ENCODE assay signal across 12 cellular contexts in the genomic region with DNA sequence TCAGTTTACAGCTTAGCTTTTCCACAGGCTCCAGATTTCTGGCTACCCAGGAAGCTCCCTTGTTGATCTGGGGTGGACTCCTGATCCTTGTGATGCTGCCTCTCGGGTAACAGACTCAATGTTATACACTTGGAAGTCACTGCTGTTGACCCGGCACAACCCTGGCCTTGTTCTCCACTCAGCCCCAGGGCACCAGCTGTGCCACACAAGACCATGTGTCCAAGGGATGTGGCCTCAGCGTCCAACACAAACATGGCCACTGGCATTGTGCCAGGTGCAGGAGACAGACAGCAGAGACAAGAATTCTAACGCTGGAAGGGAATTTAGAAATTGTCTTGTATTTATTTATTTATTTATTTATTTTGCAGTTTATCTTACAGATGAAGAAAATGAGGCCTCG. TPM values are rescaled to one million over a fixed set of nuclear protein-coding genes. Genes with fewer than 3 reads are reported as not detected.
DNase-seq lines count a peak whose midpoint lies in the region; ATAC-seq and TF ChIP-seq lines count a peak whose summit lies in the region.
"Had no signal": no experiment of that assay in that cellular context is flagged by ENCODE, and none has a peak within 500 bp of the region (broad histone marks: within the 10 kb centered on the region; RNA-seq: fewer than 3 reads in every experiment).

No MANE protein-coding gene starts in this region.

- in situ Hi-C loops in Caki2 (cut with HindIII; ENCODE audit: low pct_unique_long_range_greater_than_20kb, low sequenced_read_pairs), result no loop called here
- in situ Hi-C loops in Panc1 (cut with HindIII; ENCODE audit: low pct_unique_long_range_greater_than_20kb, low sequenced_read_pairs), result no loop called here

- H3K27ac ChIP-seq in Panc1 (ENCODE audit: low read length), result peak overlapping the region; percentile 21; the same call in 1 of the 2 replicates
- H3K27ac ChIP-seq: SK-N-MC had no signal

- H3K27me3 ChIP-seq in Panc1 (ENCODE audit: control insufficient read depth, insufficient read depth, low read length), result no peaks in the 10 kb centered on the region

- DNase-seq in Caki2 (ENCODE audit: low read depth) (peak; percentile 72), Panc1 (ENCODE audit: low read depth, low spot score) (no peak), epidermal melanocyte (ENCODE audit: insufficient read length, low spot score) (peak; percentile 80), myocyte (ENCODE audit: low read depth) (peak; percentile 81)
- DNase-seq in effector CD4-positive, alpha-beta T cell, result no peak
- DNase-seq: AML-193, NCI-H1930 had no signal

- peaks cover 5% of the 10 kb centered on the region for H3K4me1 ChIP-seq in Panc1 (ENCODE audit: control insufficient read depth, insufficient read depth, low read length)

- H3K36me3 ChIP-seq in Panc1 (ENCODE audit: control insufficient read depth, insufficient read depth, low read length), result no peaks in the 10 kb centered on the region

- POLR2A ChIA-PET in Panc1 (lab: Charles Lee), result no interaction called here

- intact Hi-C loops in Panc1 (cut with micrococcal nuclease; ENCODE audit: unreplicated experiment), result no loop called here

- CTCF ChIA-PET in Panc1 (lab: Charles Lee), result no interaction called here

- ATAC-seq in Panc1 (peak; percentile 71), GM19455 (IDR thresholded peaks at IDR 0.05; ENCODE audit: unreplicated experiment) (no peak), HG02970 (IDR thresholded peaks at IDR 0.05; ENCODE audit: low FRiP score, unreplicated experiment) (no peak), HG03432 (IDR thresholded peaks at IDR 0.05; ENCODE audit: unreplicated experiment) (no peak)
- ATAC-seq: GM12878 had no signal

- H3K4me3 ChIP-seq in Panc1 (ENCODE audit: low read depth in 2 of 2, low read length in 2 of 2), result no peak overlapping the region
- H3K4me3 ChIP-seq: GM12878, SK-N-MC had no signal

- TF ChIP-seq CTCF in Panc1 (IDR thresholded peaks at IDR 0.05), result no peak

- BruUV-seq in Panc1 (replicated peaks; lab: Mats Ljungman, UMichigan), result no TSS peak

- no peaks in the 10 kb centered on the region for H3K9me3 ChIP-seq in Panc1 (ENCODE audit: control insufficient read depth, insufficient read depth, low read depth, low read length)

RNA-seq across cellular contexts. Expression of gene PPP4R1, which starts 39.0 kb away (rescaled TPM):
- 47.3 and 51.0 TPM in 2 replicates for total RNA-seq in Caki2 (2014; rRNA removed; shearing (Covaris generic); ENCODE audit: low replicate concordance)
- total RNA-seq in Panc1 (2021; ENCODE audit: unreplicated experiment), result 80.6 TPM
- polyA plus RNA-seq in Panc1 (2012; ENCODE audit: insufficient read length), result 41.3 TPM
- 66.9 and 79.8 TPM in 2 replicates for total RNA-seq in myocyte
- 51.3 TPM for polyA plus RNA-seq in myocyte (2012)

RNA-seq across cellular contexts. Expression of gene RAB31, which starts 54.7 kb away (rescaled TPM):
- total RNA-seq in Caki2 (2014; rRNA removed; shearing (Covaris generic); ENCODE audit: low replicate concordance), result 14.2 and 18.3 TPM in 2 replicates
- total RNA-seq in Panc1 (2021; ENCODE audit: unreplicated experiment) (118 TPM), myocyte (18.7 and 19.0 TPM in 2 replicates)
- 112 TPM for polyA plus RNA-seq in Panc1 (2012; ENCODE audit: insufficient read length)
- 38.1 TPM for polyA plus RNA-seq in myocyte (2012)

Comparison
In these comparisons a context has a peak if more than half of its experiments do, and no peak if none do; other contexts are left out.
1. DNase-seq: peak in Caki2 (single experiment), epidermal melanocyte (single experiment) and myocyte (single experiment); none in Panc1 (single experiment) and effector CD4-positive, alpha-beta T cell (single experiment).